ENCODE assay signal across 21 cellular contexts in the genomic region with DNA sequence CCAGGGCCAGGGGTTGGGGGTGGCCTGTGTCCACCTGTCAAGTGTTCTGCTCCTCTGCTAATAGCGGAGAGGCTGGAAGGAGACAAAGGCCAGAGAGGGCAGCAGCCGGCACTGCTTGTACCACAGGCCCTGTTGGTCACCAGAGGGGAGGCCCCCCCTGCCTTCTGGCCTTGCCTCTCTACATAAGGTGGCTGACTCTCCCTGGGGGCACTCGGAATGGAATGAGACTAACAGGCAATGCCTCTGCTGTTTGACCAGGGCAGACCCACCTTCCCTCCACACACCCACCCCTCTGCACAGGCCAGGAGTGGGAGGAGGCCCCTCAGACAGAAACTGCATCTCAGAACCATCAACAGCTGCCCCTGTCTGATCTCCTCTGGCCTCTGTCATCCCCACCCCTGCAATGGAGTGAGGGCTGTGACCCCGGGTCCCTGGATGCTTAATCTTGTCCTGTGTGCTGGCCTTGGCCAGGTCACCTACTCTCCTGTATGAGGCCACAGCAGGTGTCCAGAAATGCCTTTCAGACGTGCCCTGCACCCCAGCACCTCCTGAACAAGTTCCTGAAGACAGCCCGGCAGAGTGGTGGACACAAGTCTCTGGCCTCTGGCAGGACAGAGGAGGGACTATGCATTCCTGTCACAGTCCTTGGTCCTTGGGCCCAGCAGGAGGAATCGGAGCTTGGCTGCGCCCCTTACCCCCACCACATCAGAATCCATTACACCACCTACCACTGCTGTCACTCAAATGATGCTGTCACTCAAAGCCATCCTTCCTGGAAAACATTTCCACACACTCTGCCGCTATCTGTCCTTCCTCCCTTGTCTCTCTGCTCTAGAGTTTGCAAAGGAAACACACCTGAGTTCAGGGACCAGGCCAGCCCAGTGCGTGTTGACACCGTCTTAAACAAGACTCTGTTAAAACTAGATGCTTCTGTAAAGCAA.
DNase-seq lines count a peak whose midpoint lies in the region; ATAC-seq and TF ChIP-seq lines count a peak whose summit lies in the region.
"Had no signal": no experiment of that assay in that cellular context is flagged by ENCODE, and none has a peak within 500 bp of the region (broad histone marks: within the 10 kb centered on the region; RNA-seq: fewer than 3 reads in every experiment).

No MANE protein-coding gene starts in this region.

- H3K27ac ChIP-seq in spleen, result no peak overlapping the region
- no peak overlapping the region for H3K27ac ChIP-seq in trophoblast cell (ENCODE audit: low read depth, low read length)
- H3K27ac ChIP-seq: gastroesophageal sphincter, tibial artery, WERI-Rb-1 had no signal

- no peak overlapping the region for H4K8ac ChIP-seq in trophoblast cell (ENCODE audit: low read depth, low read length)

- H3K18ac ChIP-seq in trophoblast cell (ENCODE audit: low read length), result no peak overlapping the region

- H2BK120ac ChIP-seq in trophoblast cell (ENCODE audit: insufficient read depth, low read length, poor library complexity), result no peak overlapping the region

- H3K36me3 ChIP-seq in spleen (peaks cover 0 to 90% (median 32%) of the 10 kb centered on the region in 6 donors), trophoblast cell (ENCODE audit: control insufficient read depth in 1 of 2, insufficient read depth in 2 of 2, low read length in 2 of 2) (peaks cover 21 to 28% of the 10 kb centered on the region in 2 experiments)

- no peak for ATAC-seq in activated naive CD8-positive, alpha-beta T cell treated with anti-CD3 and anti-CD28 coated beads, Interleukin-2, amount 50 U/mL, for 24 hours
- ATAC-seq in left lobe of liver, result peak; percentile 25
- ATAC-seq in HG03175 (IDR thresholded peaks at IDR 0.05; ENCODE audit: unreplicated experiment), result no peak
- ATAC-seq: esophagus mucosa; gastroesophageal sphincter; GM23338; stimulated activated naive CD8-positive, alpha-beta T cell treated with anti-CD3 and anti-CD28 coated beads, Interleukin-15, Interleukin-2, amounts not matched to agents 100 U/mL and 50 U/mL, for 24 hours had no signal

- WGBS in spleen, 5 donors, result 90 to 97% (median 95%) methylated on average over 9 to 11 of the region's 11 CpGs
- WGBS in trophoblast cell (ENCODE audit: extremely low coverage, insufficient coverage, insufficient read length), result no CpG with 5 or more reads among the region's 11 CpGs

- H3K4me3 ChIP-seq in spleen (no peak overlapping the region), trophoblast cell (ENCODE audit: low read depth, low read length) (no peak overlapping the region)
- H3K4me3 ChIP-seq: gastroesophageal sphincter, GM23338, tibial artery had no signal

- peak overlapping the region; percentile 1 for H3K27ac Mint-ChIP-seq in activated naive CD8-positive, alpha-beta T cell treated with anti-CD3 and anti-CD28 coated beads, Interleukin-2, amount 50 U/mL, for 24 hours
- H3K27ac Mint-ChIP-seq: activated T-cell treated with anti-CD3 and anti-CD28 coated beads, Interleukin-2, amount 50 U/mL, for 24 hours; B cell; GM23338; T-helper 1 cell treated with Interleukin-12 subunit alpha and Interleukin-12 subunit beta and Interleukin-4 antibody, amounts not matched to agents 30 μg/mL and 1 μg/mL, for 36 hours had no signal

- no peaks in the 10 kb centered on the region for H3K79me2 ChIP-seq in trophoblast cell (ENCODE audit: control insufficient read depth, insufficient read depth, low read length, poor library complexity)

- H3K9me3 Mint-ChIP-seq in activated naive CD8-positive, alpha-beta T cell treated with anti-CD3 and anti-CD28 coated beads, Interleukin-2, amount 50 U/mL, for 24 hours, result peaks cover 30% of the 10 kb centered on the region

- H3K4me1 ChIP-seq in spleen (no peaks in the 10 kb centered on the region), trophoblast cell (ENCODE audit: control insufficient read depth in 1 of 2, insufficient read depth in 2 of 2, low read length in 2 of 2) (no peaks in the 10 kb centered on the region)
- H3K4me1 ChIP-seq: gastroesophageal sphincter, tibial artery had no signal

- H3K4ac ChIP-seq in trophoblast cell (ENCODE audit: low read depth, low read length), result no peak overlapping the region

- H4K91ac ChIP-seq in trophoblast cell (ENCODE audit: low read depth, low read length), result no peak overlapping the region

- H2BK5ac ChIP-seq in trophoblast cell (ENCODE audit: low read depth, low read length, poor library complexity), result no peak overlapping the region

- no peak overlapping the region for H3K4me3 Mint-ChIP-seq in activated naive CD8-positive, alpha-beta T cell treated with anti-CD3 and anti-CD28 coated beads, Interleukin-2, amount 50 U/mL, for 24 hours
- H3K4me3 Mint-ChIP-seq: activated T-cell treated with anti-CD3 and anti-CD28 coated beads, Interleukin-2, amount 50 U/mL, for 24 hours; B cell; GM23338; T-helper 1 cell treated with Interleukin-12 subunit alpha and Interleukin-12 subunit beta and Interleukin-4 antibody, amounts not matched to agents 30 μg/mL and 1 μg/mL, for 36 hours had no signal

- no peaks in the 10 kb centered on the region for H3K27me3 Mint-ChIP-seq in activated naive CD8-positive, alpha-beta T cell treated with anti-CD3 and anti-CD28 coated beads, Interleukin-2, amount 50 U/mL, for 24 hours
- H3K27me3 Mint-ChIP-seq: activated T-cell treated with anti-CD3 and anti-CD28 coated beads, Interleukin-2, amount 50 U/mL, for 24 hours; B cell had no signal

- H3K79me1 ChIP-seq in trophoblast cell (ENCODE audit: low read length), result no peaks in the 10 kb centered on the region

- peaks cover 8 to 56% (median 38%) of the 10 kb centered on the region in 8 donors for H3K9me3 ChIP-seq in spleen
- peaks cover 55% of the 10 kb centered on the region for H3K9me3 ChIP-seq in trophoblast cell (ENCODE audit: insufficient read depth, low read depth, low read length)

- no peak overlapping the region for H2BK12ac ChIP-seq in trophoblast cell (ENCODE audit: low read length)

- no peak overlapping the region for H3K14ac ChIP-seq in trophoblast cell (ENCODE audit: low read length)

- TF ChIP-seq CTCF in spleen (IDR thresholded peaks at IDR 0.05 in 8 of 11, conservative IDR thresholded peaks at IDR 0.05 in 3 of 11), result no peak

- peaks cover 66% of the 10 kb centered on the region for H3K36me3 Mint-ChIP-seq in activated naive CD8-positive, alpha-beta T cell treated with anti-CD3 and anti-CD28 coated beads, Interleukin-2, amount 50 U/mL, for 24 hours (ENCODE audit: low read depth)

- peak; percentile 10 for DNase-seq in activated CD8-positive, alpha-beta memory T cell treated with anti-CD3 and anti-CD28 coated beads, Interleukin-2, amount 50 U/mL, for 4 hours
- no peak for DNase-seq in activated CD8-positive, alpha-beta memory T cell treated with anti-CD3 and anti-CD28 coated beads for 24 hours
- no peak for DNase-seq in activated naive CD8-positive, alpha-beta T cell treated with anti-CD3 and anti-CD28 coated beads, Interleukin-2, amount 50 U/mL, for 24 hours
- DNase-seq in left lobe of liver (ENCODE audit: low spot score), result no peak
- peak; percentile 47 for DNase-seq in spleen
- no peak for DNase-seq in trophoblast cell
- DNase-seq in DMS79 (lab: John Stamatoyannopoulos, UW), result no peak
- DNase-seq: 8988T; activated CD4-positive, alpha-beta T cell treated with anti-CD3 and anti-CD28 coated beads, Interleukin-2, amount 50 U/mL, for 4 hours; activated T-cell treated with anti-CD3 and anti-CD28 coated beads, Interleukin-2, amount 50 U/mL, for 24 hours; NCI-H1417; NCI-H524 treated with DMSO at 0.1 percent for 48 hours; stimulated activated naive CD8-positive, alpha-beta T cell treated with anti-CD3 and anti-CD28 coated beads, Interleukin-15, Interleukin-2, amounts not matched to agents 100 U/mL and 50 U/mL, for 24 hours; WERI-Rb-1 had no signal

- no peak for TF ChIP-seq POLR2A in spleen (IDR thresholded peaks at IDR 0.05)

- H3K4me1 Mint-ChIP-seq in activated naive CD8-positive, alpha-beta T cell treated with anti-CD3 and anti-CD28 coated beads, Interleukin-2, amount 50 U/mL, for 24 hours, result no peaks in the 10 kb centered on the region
- H3K4me1 Mint-ChIP-seq: B cell, GM23338 had no signal

- no peak overlapping the region for H3K23ac ChIP-seq in trophoblast cell (ENCODE audit: low read length)

- no peaks in the 10 kb centered on the region for H3K27me3 ChIP-seq in spleen (replicated peaks in 1 of 7)
- no peaks in the 10 kb centered on the region for H3K27me3 ChIP-seq in trophoblast cell (ENCODE audit: insufficient read depth, low read length)
- H3K27me3 ChIP-seq: gastroesophageal sphincter, tibial artery had no signal

- H2AFZ ChIP-seq in trophoblast cell (ENCODE audit: insufficient read depth, low read length, poor library complexity), result no peak overlapping the region
- H2AFZ ChIP-seq: GM23338 had no signal

- H2AK5ac ChIP-seq in trophoblast cell (ENCODE audit: low read length), result no peak overlapping the region

- intact Hi-C loops in spleen (cut with DNase I; ENCODE audit: low total_unique reads), result no loop called here

- H3K9ac ChIP-seq in trophoblast cell (ENCODE audit: low read length), result no peak overlapping the region

- H4K12ac ChIP-seq in trophoblast cell (ENCODE audit: low read depth, low read length), result no peak overlapping the region

- no peak overlapping the region for H3K4me2 ChIP-seq in trophoblast cell (ENCODE audit: low read length)
- H3K4me2 ChIP-seq: GM23338 had no signal

Comparison
In these comparisons a context has a peak if more than half of its experiments do, and no peak if none do; other contexts are left out.
1. DNase-seq: peak in activated CD8-positive, alpha-beta memory T cell treated with anti-CD3 and anti-CD28 coated beads, Interleukin-2, amount 50 U/mL, for 4 hours (single experiment) and spleen (single experiment); none in activated CD8-positive, alpha-beta memory T cell treated with anti-CD3 and anti-CD28 coated beads for 24 hours (single experiment), activated naive CD8-positive, alpha-beta T cell treated with anti-CD3 and anti-CD28 coated beads, Interleukin-2, amount 50 U/mL, for 24 hours (single experiment), left lobe of liver (single experiment), trophoblast cell (0 of 2) and DMS79 (single experiment).